9 cellular contexts compared by ENCODE assay signal in genomic region chr5:40436535-40437237, GRCh38.
DNase-seq lines count a peak whose midpoint lies in the region; ATAC-seq and TF ChIP-seq lines count a peak whose summit lies in the region.
"Had no signal": no experiment of that assay in that cellular context is flagged by ENCODE, and none has a peak within 500 bp of the region (broad histone marks: within the 10 kb centered on the region; RNA-seq: fewer than 3 reads in every experiment).

No MANE protein-coding gene starts in this region.

- H3K27ac Mint-ChIP-seq in activated CD8-positive, alpha-beta T cell treated with anti-CD3 and anti-CD28 coated beads, Interleukin-2, amount 10 ng/mL, durations not matched to agents 7 days and 5 days = peak overlapping the region; percentile 91
- no peak overlapping the region for H3K27ac Mint-ChIP-seq in WTC11

- no peak for DNase-seq in activated CD4-positive, CD25-positive, alpha-beta regulatory T cell treated with anti-CD3 and anti-CD28 coated beads, Interleukin-2, amount 50 U/mL, for 72 hours
- peak; percentile 60 for DNase-seq in activated CD8-positive, alpha-beta T cell treated with anti-CD3 and anti-CD28 coated beads, Interleukin-2, amount 10 ng/mL, durations not matched to agents 7 days and 5 days
- peak in 4 of 6 experiments; percentile 22 to 80 (median 74) for DNase-seq in stimulated activated naive CD4-positive, alpha-beta T cell (lab: John Stamatoyannopoulos, UW)
- no peak for DNase-seq in glomerular visceral epithelial cell (ENCODE audit: extremely low spot score)
- no peak for DNase-seq in WTC11 (ENCODE audit: low spot score)
- no peak for DNase-seq in NCI-H82 treated with DMSO at 0.1 percent for 48 hours (lab: John Stamatoyannopoulos, UW; ENCODE audit: unreplicated experiment)
- DNase-seq: 8988T had no signal

- H3K9me3 Mint-ChIP-seq in activated CD8-positive, alpha-beta T cell treated with anti-CD3 and anti-CD28 coated beads, Interleukin-2, amount 10 ng/mL, durations not matched to agents 7 days and 5 days (ENCODE audit: insufficient read depth) = peaks cover 3% of the 10 kb centered on the region
- peaks cover 8% of the 10 kb centered on the region for H3K9me3 Mint-ChIP-seq in WTC11

- peaks cover 34% of the 10 kb centered on the region for H3K36me3 Mint-ChIP-seq in activated CD8-positive, alpha-beta T cell treated with anti-CD3 and anti-CD28 coated beads, Interleukin-2, amount 10 ng/mL, durations not matched to agents 7 days and 5 days (ENCODE audit: low read depth)
- H3K36me3 Mint-ChIP-seq in WTC11 = peaks cover 2% of the 10 kb centered on the region; the same call in 1 of the 2 replicates

- ATAC-seq in activated CD4-positive, CD25-positive, alpha-beta regulatory T cell treated with anti-CD3 and anti-CD28 coated beads, Interleukin-2, amount 50 U/mL, for 24 hours = peak; percentile 35 to 57
- peak; percentile 59 for ATAC-seq in HG03095 (IDR thresholded peaks at IDR 0.05; ENCODE audit: unreplicated experiment)
- peak; percentile 70 for ATAC-seq in activated CD8-positive, alpha-beta T cell treated with anti-CD3 and anti-CD28 coated beads, Interleukin-2, amount 10 ng/mL, durations not matched to agents 7 days and 5 days
- no peak for ATAC-seq in WTC11

- POLR2A ChIA-PET in activated CD8-positive, alpha-beta T cell treated with anti-CD3 and anti-CD28 coated beads, Interleukin-2, amount 10 ng/mL, durations not matched to agents 7 days and 5 days (lab: Charles Lee) = interaction anchor here (0.6 to 2.0 kb wide), 12 partner anchors 24 to 1171 kb away, joined by 3 to 12 read pairs (median 5); partner anchors contain the start of gene PTGER4
- POLR2A ChIA-PET in WTC11 (lab: Charles Lee) = interaction anchor here (0.6 kb wide), 1 partner anchor 163 kb away, joined by 3 read pairs; no protein-coding TSS in a partner anchor

- peaks cover 73% of the 10 kb centered on the region for H3K4me1 Mint-ChIP-seq in activated CD8-positive, alpha-beta T cell treated with anti-CD3 and anti-CD28 coated beads, Interleukin-2, amount 10 ng/mL, durations not matched to agents 7 days and 5 days (ENCODE audit: low read depth)
- peaks cover 34% of the 10 kb centered on the region for H3K4me1 Mint-ChIP-seq in WTC11

- no peak for TF ChIP-seq CTCF in WTC11 (IDR thresholded peaks at IDR 0.05)

- peak overlapping the region; percentile 58 for H3K4me3 Mint-ChIP-seq in activated CD8-positive, alpha-beta T cell treated with anti-CD3 and anti-CD28 coated beads, Interleukin-2, amount 10 ng/mL, durations not matched to agents 7 days and 5 days
- no peak overlapping the region for H3K4me3 Mint-ChIP-seq in WTC11

- CTCF ChIA-PET in activated CD8-positive, alpha-beta T cell treated with anti-CD3 and anti-CD28 coated beads, Interleukin-2, amount 10 ng/mL, durations not matched to agents 7 days and 5 days (lab: Charles Lee) = interaction anchor here (1.1 to 3.7 kb wide), 14 partner anchors 9 to 297 kb away, joined by 3 to 21 read pairs (median 5); no protein-coding TSS in a partner anchor
- CTCF ChIA-PET in WTC11 (lab: Charles Lee) = no interaction called here

- H3K27me3 Mint-ChIP-seq in activated CD8-positive, alpha-beta T cell treated with anti-CD3 and anti-CD28 coated beads, Interleukin-2, amount 10 ng/mL, durations not matched to agents 7 days and 5 days (ENCODE audit: low read depth) = no peaks in the 10 kb centered on the region
- H3K27me3 Mint-ChIP-seq in WTC11 (ENCODE audit: low read depth) = no peaks in the 10 kb centered on the region

TF ChIP-seq in WTC11, 78 proteins besides CTCF, POLR2A, EP300 and RAD21 (continues in another document):
- TF ChIP-seq TEAD1 (CRISPR knock-in tag; IDR thresholded peaks at IDR 0.05) = no peak
- TF ChIP-seq PREB (CRISPR knock-in tag; IDR thresholded peaks at IDR 0.05; ENCODE audit: borderline replicate concordance) = no peak
- no peak for TF ChIP-seq ESRRA (CRISPR knock-in tag; IDR thresholded peaks at IDR 0.05; ENCODE audit: borderline replicate concordance)
- TF ChIP-seq ARID4B (CRISPR knock-in tag; IDR thresholded peaks at IDR 0.05; ENCODE audit: borderline replicate concordance) = no peak
- TF ChIP-seq CREB1 (CRISPR knock-in tag; IDR thresholded peaks at IDR 0.05) = no peak
- TF ChIP-seq GTF2I (CRISPR knock-in tag; conservative IDR thresholded peaks at IDR 0.05) = no peak
- no peak for TF ChIP-seq ZBTB43 (CRISPR knock-in tag; IDR thresholded peaks at IDR 0.05)
- no peak for TF ChIP-seq FOXP4 (CRISPR knock-in tag; IDR thresholded peaks at IDR 0.05)
- no peak for TF ChIP-seq NR2C2 (CRISPR knock-in tag; IDR thresholded peaks at IDR 0.05)
- no peak for TF ChIP-seq TP53 (CRISPR knock-in tag; IDR thresholded peaks at IDR 0.05)
- TF ChIP-seq ATF3 (CRISPR knock-in tag; conservative IDR thresholded peaks at IDR 0.05) = no peak
- no peak for TF ChIP-seq IRF1 (CRISPR knock-in tag; IDR thresholded peaks at IDR 0.05)
- no peak for TF ChIP-seq FOXP1 (CRISPR knock-in tag; IDR thresholded peaks at IDR 0.05; ENCODE audit: borderline replicate concordance)

Comparison
In these comparisons a context has a peak if more than half of its experiments do, and no peak if none do; other contexts are left out.
1. DNase-seq: peak in activated CD8-positive, alpha-beta T cell treated with anti-CD3 and anti-CD28 coated beads, Interleukin-2, amount 10 ng/mL, durations not matched to agents 7 days and 5 days (single experiment) and stimulated activated naive CD4-positive, alpha-beta T cell (4 of 6); none in activated CD4-positive, CD25-positive, alpha-beta regulatory T cell treated with anti-CD3 and anti-CD28 coated beads, Interleukin-2, amount 50 U/mL, for 72 hours (single experiment), glomerular visceral epithelial cell (single experiment), WTC11 (single experiment) and NCI-H82 treated with DMSO at 0.1 percent for 48 hours (single experiment).